9 cellular contexts compared by ENCODE assay signal in the genomic region with DNA sequence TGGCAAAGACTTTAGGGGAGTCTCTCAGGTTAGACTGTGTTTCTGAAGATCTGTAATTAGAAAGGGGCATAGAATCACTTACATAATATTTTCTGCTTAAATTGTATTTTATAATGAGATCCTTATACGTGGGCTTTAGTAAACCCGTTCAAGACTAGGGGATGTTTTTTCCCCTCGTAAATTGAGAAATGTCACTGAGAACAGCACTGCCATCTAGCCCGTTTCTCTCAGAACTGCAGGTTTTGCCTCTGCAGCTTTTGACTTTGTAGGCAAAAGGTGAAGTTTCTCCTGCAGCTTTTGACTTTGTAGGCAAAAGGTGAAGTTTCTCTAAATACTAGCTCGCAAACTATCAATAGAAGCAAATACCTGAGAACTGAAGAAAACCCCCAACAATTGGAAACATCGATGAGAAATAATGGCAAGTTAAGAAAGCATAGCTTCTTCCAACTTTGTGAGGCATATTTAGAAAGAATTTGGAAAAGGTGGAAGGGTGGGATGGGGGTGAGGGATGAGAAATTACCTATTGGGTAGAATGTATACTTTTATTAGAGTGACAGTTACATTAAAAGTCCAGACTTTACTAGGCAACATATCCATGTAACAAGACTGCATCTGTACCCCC. TPM values are rescaled to one million over a fixed set of nuclear protein-coding genes. Genes with fewer than 3 reads are reported as not detected.
DNase-seq lines count a peak whose midpoint lies in the region; ATAC-seq and TF ChIP-seq lines count a peak whose summit lies in the region.
"Had no signal": no experiment of that assay in that cellular context is flagged by ENCODE, and none has a peak within 500 bp of the region (broad histone marks: within the 10 kb centered on the region; RNA-seq: fewer than 3 reads in every experiment).

No MANE protein-coding gene starts in this region.

- peak; percentile 40 for TF ChIP-seq CTCF in BJ (IDR thresholded peaks at IDR 0.05; ENCODE audit: insufficient read depth, low read depth, low read length)
- peak; percentile 52 for TF ChIP-seq CTCF in GM12864 (IDR thresholded peaks at IDR 0.05; ENCODE audit: low read depth, low read length, missing control alignments)
- peak; percentile 78 for TF ChIP-seq CTCF in RWPE2 (IDR thresholded peaks at IDR 0.05; ENCODE audit: poor library complexity, severe bottlenecking)

- no peak overlapping the region for H3K27ac ChIP-seq in RWPE2 (ENCODE audit: poor library complexity, severe bottlenecking)
- H3K27ac ChIP-seq: Peyer's patch had no signal

- CTCF ChIA-PET in BJ (lab: Yijun Ruan, JAX): interaction anchor here (0.6 to 4.3 kb wide), 6 partner anchors 9 to 564 kb away, joined by 3 to 35 read pairs (median 5); no protein-coding TSS in a partner anchor

- no peaks in the 10 kb centered on the region for H3K4me1 ChIP-seq in RWPE2 (ENCODE audit: insufficient read depth, poor library complexity, severe bottlenecking)
- H3K4me1 ChIP-seq: Peyer's patch had no signal

- H3K36me3 ChIP-seq in BJ (ENCODE audit: control insufficient read depth, insufficient read depth, low read length) (no peaks in the 10 kb centered on the region), RWPE2 (ENCODE audit: low read depth) (no peaks in the 10 kb centered on the region)
- H3K36me3 ChIP-seq: Peyer's patch had no signal

- H3K4me3 ChIP-seq in BJ (ENCODE audit: low read depth, low read length) (no peak overlapping the region), GM12864 (ENCODE audit: low read depth, low read length) (no peak overlapping the region), RWPE2 (ENCODE audit: severe bottlenecking) (no peak overlapping the region)
- H3K4me3 ChIP-seq: Peyer's patch had no signal

- no peaks in the 10 kb centered on the region for H3K27me3 ChIP-seq in BJ (ENCODE audit: control insufficient read depth, insufficient read depth, low read length)
- H3K27me3 ChIP-seq in RWPE2 (ENCODE audit: insufficient read depth, poor library complexity, severe bottlenecking): no peaks in the 10 kb centered on the region
- H3K27me3 ChIP-seq: Peyer's patch had no signal

- ATAC-seq in RWPE2 (ENCODE audit: low read depth) (no peak), GM18867 (IDR thresholded peaks at IDR 0.05; ENCODE audit: unreplicated experiment) (no peak), HG02642 (IDR thresholded peaks at IDR 0.05; ENCODE audit: poor library complexity, unreplicated experiment) (no peak), HG03280 (IDR thresholded peaks at IDR 0.05; ENCODE audit: unreplicated experiment) (no peak)

- peaks cover 3% of the 10 kb centered on the region for H3K9me3 ChIP-seq in RWPE2 (ENCODE audit: severe bottlenecking)

- DNase-seq in BJ (ENCODE audit: low read depth) (no peak), GM12864 (ENCODE audit: low read depth) (no peak), RWPE2 (ENCODE audit: low spot score) (no peak), iPS-NIHi7 (ENCODE audit: extremely low spot score) (peak; percentile 35), NOMO-1 treated with dmso at 0.1 percent for 144 hours (lab: John Stamatoyannopoulos, UW; ENCODE audit: unreplicated experiment) (no peak)
- DNase-seq: Peyer's patch had no signal

- POLR2A ChIA-PET in BJ (lab: Charles Lee): no interaction called here

RNA-seq across cellular contexts. Expression of a gene that starts 9.9 kb away (rescaled TPM):
- 0.07 and 0.12 TPM in 2 replicates for polyA plus RNA-seq in BJ (2011; rRNA removed)
- not detected in 2 replicates for polyA minus RNA-seq in BJ (2011; rRNA and poly(A)+ RNA removed)
